In genomic region chr4:53377319-53378170, GRCh38 we compare ENCODE assay signal across 1 cellular context.
TF ChIP-seq lines count a peak whose summit lies in the region.

Gene FIP1L1 (plus strand): TSS chr4:53377641. CDS start chr4:53377839, 198 bp downstream.

TF ChIP-seq in GM12878, 131 proteins besides CTCF, POLR2A, EP300 and RAD21 (continued from another document and continues in another):
- TF ChIP-seq ZBTB40 (IDR thresholded peaks at IDR 0.05; ENCODE audit: borderline replicate concordance): peak; percentile 82
- 0 out of 2 replicates have a peak, but pooled peaks have one; percentile 56 for TF ChIP-seq ZNF687 (IDR thresholded peaks at IDR 0.05)
- TF ChIP-seq HCFC1 (IDR thresholded peaks at IDR 0.05; ENCODE audit: low read length): peak; percentile 28; the same call in 1 of the 2 replicates
- no peak for TF ChIP-seq CBX5 (IDR thresholded peaks at IDR 0.05; ENCODE audit: low read depth)
- TF ChIP-seq CUX1 (IDR thresholded peaks at IDR 0.05; ENCODE audit: insufficient replicate concordance, low read depth, low read length): no peak
- no peak for TF ChIP-seq SIX5 (IDR thresholded peaks at IDR 0.05; ENCODE audit: low read depth, low read length, severe bottlenecking)
- TF ChIP-seq JUND (IDR thresholded peaks at IDR 0.05; ENCODE audit: low read depth, low read length): no peak
- TF ChIP-seq IKZF2 (IDR thresholded peaks at IDR 0.05): no peak
- no peak for TF ChIP-seq FOS (IDR thresholded peaks at IDR 0.05; ENCODE audit: borderline replicate concordance, extremely low read depth, insufficient read length)
- 0 out of 2 replicates have a peak, but pooled peaks have one; percentile 9 for TF ChIP-seq ZSCAN29 (IDR thresholded peaks at IDR 0.05)
- TF ChIP-seq SIN3A (IDR thresholded peaks at IDR 0.05; ENCODE audit: low read depth, low read length): peak; percentile 76; the same call in 1 of the 2 replicates
- no peak for TF ChIP-seq MTA3 (IDR thresholded peaks at IDR 0.05; ENCODE audit: borderline replicate concordance, low read length)
- TF ChIP-seq SP1 (IDR thresholded peaks at IDR 0.05; ENCODE audit: low read depth, low read length): peak; percentile 38
- TF ChIP-seq MXI1 (IDR thresholded peaks at IDR 0.05; ENCODE audit: low read depth, low read length): peak; percentile 73
- TF ChIP-seq RCOR1 (conservative IDR thresholded peaks at IDR 0.05; ENCODE audit: low read depth, low read length): no peak
- peak; percentile 90 for TF ChIP-seq YY1 (IDR thresholded peaks at IDR 0.05; ENCODE audit: low read depth, low read length)
- no peak for TF ChIP-seq ZNF274 (IDR thresholded peaks at IDR 0.05; ENCODE audit: insufficient read depth, insufficient read length)
- peak; percentile 89 for TF ChIP-seq PML (IDR thresholded peaks at IDR 0.05; ENCODE audit: low read length)
- no peak for TF ChIP-seq ZBTB33 (IDR thresholded peaks at IDR 0.05)
- TF ChIP-seq ATF7 (IDR thresholded peaks at IDR 0.05; ENCODE audit: low read depth): no peak
- TF ChIP-seq SMAD5 (IDR thresholded peaks at IDR 0.05; ENCODE audit: low read depth): peak; percentile 44; the same call in 1 of the 2 replicates
- TF ChIP-seq IKZF1 (conservative IDR thresholded peaks at IDR 0.05): peak; percentile 98
- peak; percentile 56; the same call in 1 of the 2 replicates for TF ChIP-seq RB1 (IDR thresholded peaks at IDR 0.05; ENCODE audit: borderline replicate concordance)
- TF ChIP-seq E2F4 (IDR thresholded peaks at IDR 0.05; ENCODE audit: low read depth, low read length): no peak
- peak; percentile 50 for TF ChIP-seq NKRF (conservative IDR thresholded peaks at IDR 0.05)
- peak; percentile 34; the same call in 1 of the 2 replicates for TF ChIP-seq SPI1 (IDR thresholded peaks at IDR 0.05; ENCODE audit: borderline replicate concordance, insufficient read depth, low read depth, low read length)
- TF ChIP-seq ZNF622 (IDR thresholded peaks at IDR 0.05): no peak
- no peak for TF ChIP-seq MTA2 (IDR thresholded peaks at IDR 0.05; ENCODE audit: low read depth)
- TF ChIP-seq POLR2AphosphoS5 (IDR thresholded peaks at IDR 0.05; ENCODE audit: low read length): peak; percentile 86
- TF ChIP-seq ZNF592 (IDR thresholded peaks at IDR 0.05): no peak
- TF ChIP-seq NFIC (IDR thresholded peaks at IDR 0.05; ENCODE audit: low read depth, low read length): no peak
